ENCODE assay signal across 16 cellular contexts in genomic region chr4:13493793-13494192, GRCh38. TPM values are rescaled to one million over a fixed set of nuclear protein-coding genes. Genes with fewer than 3 reads are reported as not detected.
"Had no signal": no experiment of that assay in that cellular context is flagged by ENCODE, and none has a peak within 500 bp of the region (broad histone marks: within the 10 kb centered on the region; RNA-seq: fewer than 3 reads in every experiment).

No MANE protein-coding gene starts in this region.

- H3K36me3 ChIP-seq: left lung, neutrophil, ovary, prostate gland, right atrium auricular region, thyroid gland, upper lobe of right lung had no signal

- H3K4me1 ChIP-seq: left lung, prostate gland, right atrium auricular region, thyroid gland, upper lobe of right lung had no signal

- H3K27me3 ChIP-seq: ovary, thyroid gland had no signal

- H3K4me3 ChIP-seq: left lung, ovary, prostate gland, right atrium auricular region, thyroid gland, upper lobe of right lung had no signal

- H3K9me3 ChIP-seq: left lung, neutrophil, ovary, prostate gland, right atrium auricular region, thyroid gland, upper lobe of right lung had no signal

- ATAC-seq: left lung, upper lobe of right lung had no signal

- DNase-seq: activated gamma-delta T cell treated with Interleukin-2 at 50 U/mL for 16 hours; activated T-cell treated with anti-CD3 and anti-CD28 coated beads, Interleukin-2, amount 50 U/mL, for 1 hour; aorta; dermis blood vessel endothelial cell; effector memory CD4-positive, alpha-beta T cell; foreskin melanocyte; left lung; ovary; stimulated activated CD4-positive, alpha-beta T cell treated with anti-CD3 and anti-CD28 coated beads, Interleukin-1b, Interleukin-23, amount 100 ng/mL, for 48 hours; substantia nigra; thyroid gland; upper lobe of right lung had no signal

- H3K27ac ChIP-seq: left lung, neutrophil, ovary, prostate gland, right atrium auricular region, thyroid gland, upper lobe of right lung had no signal

RNA-seq across cellular contexts. Expression of gene NKX3-2, which starts 50.5 kb away (rescaled TPM):
- total RNA-seq: dermis blood vessel endothelial cell, kidney epithelial cell, left lung, right atrium auricular region, upper lobe of right lung had no signal
- polyA plus RNA-seq: aorta had no signal
